Comparison of ENCODE assay signal across 8 cellular contexts in the genomic region with DNA sequence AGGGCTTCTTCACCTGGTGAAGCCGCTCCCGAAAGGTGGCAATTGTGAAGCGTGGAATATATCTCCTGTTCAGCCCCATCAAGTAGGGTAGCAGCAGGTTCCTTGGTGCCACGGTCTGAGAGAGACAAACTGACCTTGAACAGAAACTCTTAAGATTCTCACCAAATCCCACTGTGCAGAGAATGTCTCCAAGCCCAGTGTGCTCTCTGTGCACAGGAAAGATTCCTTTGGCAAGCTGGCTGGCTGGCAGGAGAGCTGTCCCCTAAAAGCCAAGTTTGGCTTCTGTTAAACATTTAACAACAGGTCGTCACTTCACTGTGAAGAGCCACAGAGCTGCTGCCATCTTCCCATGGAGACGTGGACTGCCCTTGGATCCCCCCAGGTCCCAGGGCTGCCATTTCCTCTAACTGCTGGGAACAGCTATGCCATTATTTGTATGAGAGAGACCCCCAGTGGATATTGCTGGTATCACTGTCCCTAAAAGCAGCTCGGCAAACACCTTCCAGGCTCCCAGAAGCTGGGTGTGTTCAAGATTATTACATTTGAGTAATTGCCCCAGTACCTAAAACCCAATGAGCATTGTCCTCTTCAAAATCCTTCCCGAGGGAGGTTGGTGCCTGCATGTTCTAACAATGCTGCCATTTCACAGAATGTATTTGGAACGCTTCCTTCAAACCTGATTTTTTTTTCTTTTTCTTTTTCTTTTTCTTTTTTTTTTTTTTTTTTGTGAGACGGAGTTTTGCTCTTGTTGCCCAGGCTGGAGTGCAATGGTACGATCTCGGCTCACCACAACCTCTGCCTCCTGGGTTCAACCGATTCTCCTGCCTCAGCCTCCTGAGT.
DNase-seq lines count a peak whose midpoint lies in the region; ATAC-seq, FAIRE-seq and TF ChIP-seq lines count a peak whose summit lies in the region.

No MANE protein-coding gene starts in this region.

- TF ChIP-seq EP300 in sigmoid colon (IDR thresholded peaks at IDR 0.05) = no peak

- H3K9me3 ChIP-seq in sigmoid colon = no peaks in the 10 kb centered on the region

- no peak for ATAC-seq in GM21737 (IDR thresholded peaks at IDR 0.05; ENCODE audit: unreplicated experiment)

- TF ChIP-seq CTCF in sigmoid colon (IDR thresholded peaks at IDR 0.05) = peak; percentile 11 to 87 (median 68)

- H3K27me3 ChIP-seq in sigmoid colon = no peaks in the 10 kb centered on the region

- DNase-seq in DMS79 treated with DMSO at 0.1 percent for 48 hours (lab: John Stamatoyannopoulos, UW) (peak; percentile 75), H54 (ENCODE audit: insufficient read length, low spot score) (peak; percentile 54), NCI-H1048 (lab: John Stamatoyannopoulos, UW) (peak; percentile 28), SK-N-DZ (ENCODE audit: low spot score) (peak; percentile 73), astrocyte of the hippocampus (ENCODE audit: low read depth, low spot score) (peak; percentile 86), hippocampal formation (lab: John Stamatoyannopoulos, UW) (peak; percentile 50 to 70), sigmoid colon (no peak)

- FAIRE-seq in H54 (lab: Jason Lieb, UNC) = peak; percentile 33

- peaks cover 0 to 6% (median 3%) of the 10 kb centered on the region in 4 donors for H3K4me1 ChIP-seq in sigmoid colon

- H3K4me3 ChIP-seq in sigmoid colon = no peak overlapping the region

- TF ChIP-seq POLR2A in H54 (IDR thresholded peaks at IDR 0.05; ENCODE audit: low read depth, low read length) = no peak
- no peak for TF ChIP-seq POLR2A in sigmoid colon (IDR thresholded peaks at IDR 0.05)

- intact Hi-C loops in sigmoid colon (cut with DNase I) = loop anchor here (5.0 kb wide), 1 partner anchor 357 kb away; no protein-coding TSS in a partner anchor

- 35 to 65% methylated on average over 13 of the region's 13 CpGs for WGBS in sigmoid colon, 2 donors

- no peaks in the 10 kb centered on the region for H3K36me3 ChIP-seq in sigmoid colon

- no peak overlapping the region for H3K27ac ChIP-seq in sigmoid colon
